19 cellular contexts compared by ENCODE assay signal in genomic region chr22:37932401-37932800, GRCh38. TPM values are rescaled to one million over a fixed set of nuclear protein-coding genes. Genes with fewer than 3 reads are reported as not detected.
A peak's percentile ranks its signal among the peaks of the same experiment; 100 is the strongest.
DNase-seq lines count a peak whose midpoint lies in the region; ATAC-seq and TF ChIP-seq lines count a peak whose summit lies in the region.
"Had no signal": no experiment of that assay in that cellular context is flagged by ENCODE, and none has a peak within 500 bp of the region (broad histone marks: within the 10 kb centered on the region; RNA-seq: fewer than 3 reads in every experiment).

No MANE protein-coding gene starts in this region.

- peak overlapping the region; percentile 56 for H3K14ac ChIP-seq in neuronal stem cell (ENCODE audit: low read length)

- H3K27me3 Mint-ChIP-seq in Caco-2 (ENCODE audit: insufficient read depth, unreplicated experiment) = no peaks in the 10 kb centered on the region
- no peaks in the 10 kb centered on the region for H3K27me3 Mint-ChIP-seq in activated CD4-positive, alpha-beta T cell treated with anti-CD3 and anti-CD28 coated beads, Interleukin-2, amount 10 ng/mL, durations not matched to agents 24 days and 14 days
- H3K27me3 Mint-ChIP-seq: CD4-positive, CD25-positive, alpha-beta regulatory T cell had no signal

- WGBS in body of pancreas, 2 donors = 75 to 81% methylated on average over 8 to 10 of the region's 10 CpGs
- no CpG with 5 or more reads among the region's 10 CpGs for WGBS in neuronal stem cell (ENCODE audit: extremely low coverage in 2 of 2, insufficient read length in 2 of 2, insufficient replicate concordance in 1 of 2), 2 donors
- WGBS in thyroid gland, 2 donors = 92 to 100% methylated on average over 7 to 9 of the region's 10 CpGs

- no peak overlapping the region for H3K23ac ChIP-seq in neuronal stem cell (ENCODE audit: low read depth, low read length, poor library complexity)

- TF ChIP-seq POLR2A in body of pancreas (IDR thresholded peaks at IDR 0.05) (no peak), thyroid gland (IDR thresholded peaks at IDR 0.05) (no peak)

- H3K36me3 Mint-ChIP-seq in Caco-2 (ENCODE audit: insufficient read depth, unreplicated experiment) = peaks cover 48% of the 10 kb centered on the region
- H3K36me3 Mint-ChIP-seq in activated CD4-positive, alpha-beta T cell treated with anti-CD3 and anti-CD28 coated beads, Interleukin-2, amount 10 ng/mL, durations not matched to agents 24 days and 14 days (ENCODE audit: low read depth) = peaks cover 13% of the 10 kb centered on the region

- H2BK120ac ChIP-seq in neuronal stem cell (ENCODE audit: low read depth, low read length) = no peak overlapping the region

- POLR2A ChIA-PET in Caco-2 (lab: Charles Lee) = no interaction called here

- peaks cover 1% of the 10 kb centered on the region for H3K79me1 ChIP-seq in neuronal stem cell (ENCODE audit: low read depth, low read length)

- no peak overlapping the region for H3K18ac ChIP-seq in neuronal stem cell (ENCODE audit: low read length)

- CTCF ChIA-PET in Caco-2 (lab: Charles Lee) = interaction anchor here (0.8 kb wide), 1 partner anchor 26 kb away, joined by 3 read pairs; the partner anchor contains the start of gene MICALL1

- H3K4me2 ChIP-seq in neuronal stem cell (ENCODE audit: insufficient read depth, low read length, poor library complexity, severe bottlenecking) = no peak overlapping the region
- H3K4me2 ChIP-seq: A549 had no signal

- H3K27me3 ChIP-seq in Caco-2 (replicated peaks; ENCODE audit: control insufficient read depth, insufficient read depth, low read length) (no peaks in the 10 kb centered on the region), body of pancreas (no peaks in the 10 kb centered on the region), neuronal stem cell (ENCODE audit: control insufficient read depth in 3 of 3, insufficient read depth in 3 of 3, low read depth in 1 of 3, low read length in 3 of 3) (no peaks in the 10 kb centered on the region), thyroid gland (no peaks in the 10 kb centered on the region)
- H3K27me3 ChIP-seq: MG63 had no signal

- DNase-seq in Caco-2 (no peak), body of pancreas (no peak), neuronal stem cell (ENCODE audit: low spot score) (no peak), thyroid gland (peak in 1 of 2 donors; percentile 10)
- DNase-seq in activated CD4-positive, alpha-beta T cell treated with anti-CD3 and anti-CD28 coated beads, Interleukin-2, amount 10 ng/mL, durations not matched to agents 24 days and 14 days = no peak
- no peak for DNase-seq in stimulated activated naive CD4-positive, alpha-beta T cell treated with Interleukin-2 at 50 U/mL for 16 hours (lab: John Stamatoyannopoulos, UW)
- DNase-seq: Calu3; CD4-positive, CD25-positive, alpha-beta regulatory T cell; KG1; MG63; NCI-H1092 treated with DMSO at 0.1 percent for 48 hours; NCI-H1694; NCI-H526 treated with DMSO at 0.1 percent for 48 hours; OCI-M1 had no signal

- no TSS peak for BruUV-seq in Caco-2 (replicated peaks; lab: Mats Ljungman, UMichigan)

- H3K36me3 ChIP-seq in Caco-2 (ENCODE audit: control insufficient read depth, insufficient read depth, low read length) (no peaks in the 10 kb centered on the region), body of pancreas (replicated peaks in 1 of 2; ENCODE audit: insufficient read depth in 1 of 2, low read depth in 2 of 2) (peaks cover 0 to 6% of the 10 kb centered on the region in 2 donors), neuronal stem cell (replicated peaks in 1 of 2; ENCODE audit: control insufficient read depth in 2 of 2, insufficient read depth in 2 of 2, low read length in 2 of 2) (peaks cover 19 to 58% of the 10 kb centered on the region in 2 donors), thyroid gland (peaks cover 18 to 19% of the 10 kb centered on the region in 2 donors)

- H2AFZ ChIP-seq in neuronal stem cell (ENCODE audit: low read length) = no peak overlapping the region
- H2AFZ ChIP-seq: GM23248 had no signal

- intact Hi-C loops in Caco-2 (cut with micrococcal nuclease; ENCODE audit: unreplicated experiment) = loop anchor here (5.0 kb wide), 1 partner anchor 35 kb away; no protein-coding TSS in a partner anchor
- intact Hi-C loops in body of pancreas (cut with DNase I) = no loop called here
- intact Hi-C loops in thyroid gland (cut with DNase I) = loop anchor here (10.0 kb wide), 1 partner anchor 118 kb away; no protein-coding TSS in a partner anchor
- intact Hi-C loops in activated CD4-positive, alpha-beta T cell treated with anti-CD3 and anti-CD28 coated beads, Interleukin-2, amount 10 ng/mL, durations not matched to agents 24 days and 14 days (cut with micrococcal nuclease) = loop anchor here (5.0 kb wide), 1 partner anchor 35 kb away; no protein-coding TSS in a partner anchor

- H3K9me3 Mint-ChIP-seq in Caco-2 (ENCODE audit: unreplicated experiment) = no peaks in the 10 kb centered on the region
- no peaks in the 10 kb centered on the region for H3K9me3 Mint-ChIP-seq in activated CD4-positive, alpha-beta T cell treated with anti-CD3 and anti-CD28 coated beads, Interleukin-2, amount 10 ng/mL, durations not matched to agents 24 days and 14 days

- peak overlapping the region; percentile 68 for H3K27ac Mint-ChIP-seq in Caco-2 (ENCODE audit: unreplicated experiment)
- no peak overlapping the region for H3K27ac Mint-ChIP-seq in activated CD4-positive, alpha-beta T cell treated with anti-CD3 and anti-CD28 coated beads, Interleukin-2, amount 10 ng/mL, durations not matched to agents 24 days and 14 days
- H3K27ac Mint-ChIP-seq: CD4-positive, CD25-positive, alpha-beta regulatory T cell had no signal

- no peak overlapping the region for H3K4ac ChIP-seq in neuronal stem cell (ENCODE audit: low read length)

- no peak overlapping the region for H2BK15ac ChIP-seq in neuronal stem cell (ENCODE audit: low read length)

- H2AK5ac ChIP-seq in neuronal stem cell (ENCODE audit: low read depth, low read length) = no peak overlapping the region

- TF ChIP-seq CTCF in Caco-2 (IDR thresholded peaks at IDR 0.05; ENCODE audit: insufficient read depth in 1 of 2, low read depth in 1 of 2, low read length in 1 of 2, severe bottlenecking in 1 of 2, unreplicated experiment in 1 of 2) (no peak), body of pancreas (IDR thresholded peaks at IDR 0.05) (no peak), thyroid gland (IDR thresholded peaks at IDR 0.05) (no peak)

- ATAC-seq in body of pancreas = no peak
- no peak for ATAC-seq in GM18870 (IDR thresholded peaks at IDR 0.05; ENCODE audit: unreplicated experiment)
- ATAC-seq: GM12878, HCT116 had no signal

- H3K9me3 ChIP-seq in Caco-2 (no peaks in the 10 kb centered on the region), body of pancreas (no peaks in the 10 kb centered on the region), neuronal stem cell (replicated peaks in 1 of 2; ENCODE audit: control insufficient read depth in 2 of 2, insufficient read depth in 1 of 2, low read depth in 1 of 2, low read length in 2 of 2) (no peaks in the 10 kb centered on the region), thyroid gland (no peaks in the 10 kb centered on the region)
- H3K9me3 ChIP-seq: A549, MG63 had no signal

- no peaks in the 10 kb centered on the region for H3K4me1 ChIP-seq in Caco-2
- H3K4me1 ChIP-seq in body of pancreas = peaks cover 60% of the 10 kb centered on the region
- H3K4me1 ChIP-seq in neuronal stem cell (ENCODE audit: control insufficient read depth in 2 of 2, insufficient read depth in 1 of 2, low read depth in 1 of 2, low read length in 2 of 2) = peaks cover 3 to 8% of the 10 kb centered on the region in 2 donors
- peaks cover 17 to 37% of the 10 kb centered on the region in 2 donors for H3K4me1 ChIP-seq in thyroid gland

- H3K4me3 Mint-ChIP-seq in Caco-2 (ENCODE audit: unreplicated experiment) = no peak overlapping the region
- H3K4me3 Mint-ChIP-seq in activated CD4-positive, alpha-beta T cell treated with anti-CD3 and anti-CD28 coated beads, Interleukin-2, amount 10 ng/mL, durations not matched to agents 24 days and 14 days = no peak overlapping the region
- H3K4me3 Mint-ChIP-seq: CD4-positive, CD25-positive, alpha-beta regulatory T cell had no signal

- H3K27ac ChIP-seq in body of pancreas = peak overlapping the region; percentile 10 to 87 (median 72)
- no peak overlapping the region for H3K27ac ChIP-seq in neuronal stem cell (replicated peaks; ENCODE audit: low read length)
- H3K27ac ChIP-seq in thyroid gland = peak overlapping the region in 2 of 3 donors; percentile 10 to 42

- H3K9ac ChIP-seq in neuronal stem cell (ENCODE audit: low read depth, low read length, poor library complexity) = no peak overlapping the region
- H3K9ac ChIP-seq: GM23248 had no signal

- H2BK5ac ChIP-seq in neuronal stem cell (ENCODE audit: low read length) = no peak overlapping the region

- peaks cover 8% of the 10 kb centered on the region for H3K4me1 Mint-ChIP-seq in Caco-2 (ENCODE audit: low read depth, unreplicated experiment)
- peaks cover 9% of the 10 kb centered on the region for H3K4me1 Mint-ChIP-seq in activated CD4-positive, alpha-beta T cell treated with anti-CD3 and anti-CD28 coated beads, Interleukin-2, amount 10 ng/mL, durations not matched to agents 24 days and 14 days

- no peak overlapping the region for H4K91ac ChIP-seq in neuronal stem cell (ENCODE audit: low read depth, low read length, poor library complexity)

- H4K8ac ChIP-seq in neuronal stem cell (ENCODE audit: low read depth, low read length) = no peak overlapping the region

- H3K4me3 ChIP-seq in Caco-2 (ENCODE audit: low read depth, low read length) (no peak overlapping the region), body of pancreas (no peak overlapping the region), neuronal stem cell (ENCODE audit: low read length in 2 of 2) (no peak overlapping the region), thyroid gland (replicated peaks in 1 of 3) (no peak overlapping the region)
- H3K4me3 ChIP-seq: A549, GM12878, GM23248, MG63 had no signal

- H2BK12ac ChIP-seq in neuronal stem cell (ENCODE audit: low read length) = no peak overlapping the region

RNA-seq across cellular contexts. Expression of gene C22orf23, which starts 21.0 kb away (rescaled TPM):
- total RNA-seq in Caco-2 (2022) = not detected in 2 replicates
- total RNA-seq in body of pancreas = not detected
- 1.3 TPM for polyA plus RNA-seq in neuronal stem cell (2013, experiment 1 of 2)
- polyA plus RNA-seq in neuronal stem cell (2013, experiment 2 of 2) = 1.1 TPM
- total RNA-seq in thyroid gland = 1 to 10 TPM in 1 of 4 donors, under 1 TPM in 3; 0.59 to 1.7 (median 0.73) TPM
- total RNA-seq in activated CD4-positive, alpha-beta T cell treated with anti-CD3 and anti-CD28 coated beads, Interleukin-2, amount 10 ng/mL, durations not matched to agents 24 days and 14 days = 0.37 TPM in 1 of 2 replicates, not detected in the other
- total RNA-seq: CD4-positive, CD25-positive, alpha-beta regulatory T cell had no signal
- polyA plus RNA-seq: CD4-positive, CD25-positive, alpha-beta regulatory T cell had no signal

RNA-seq across cellular contexts. Expression of gene POLR2F, which starts 21.1 kb away (rescaled TPM):
- total RNA-seq in Caco-2 (2022) (116 and 122 TPM in 2 replicates), body of pancreas (100 to 1,000 TPM in 1 of 2 donors, 10 to 100 TPM in 1; 43.8 to 119 TPM), thyroid gland (10 to 100 TPM; 19.7 to 88.9 (median 55.2) TPM)
- polyA plus RNA-seq in neuronal stem cell (2013, experiment 1 of 2) = 108 TPM
- polyA plus RNA-seq in neuronal stem cell (2013, experiment 2 of 2) = 103 TPM
- total RNA-seq in activated CD4-positive, alpha-beta T cell treated with anti-CD3 and anti-CD28 coated beads, Interleukin-2, amount 10 ng/mL, durations not matched to agents 24 days and 14 days = 113 TPM in 2 replicates

RNA-seq across cellular contexts. Expression of gene MICALL1, which starts 26.3 kb away (rescaled TPM):
- total RNA-seq in Caco-2 (2022) (43.5 and 46.7 TPM in 2 replicates), body of pancreas (10 to 100 TPM; 19.2 to 34.9 TPM), thyroid gland (10 to 100 TPM; 22.2 to 48.3 (median 30.8) TPM)
- 12.2 TPM for polyA plus RNA-seq in neuronal stem cell (2013, experiment 1 of 2)
- polyA plus RNA-seq in neuronal stem cell (2013, experiment 2 of 2) = 12.4 TPM
- 27.3 and 27.7 TPM in 2 replicates for total RNA-seq in activated CD4-positive, alpha-beta T cell treated with anti-CD3 and anti-CD28 coated beads, Interleukin-2, amount 10 ng/mL, durations not matched to agents 24 days and 14 days

RNA-seq across cellular contexts. Expression of gene SOX10, which starts 52.0 kb away (rescaled TPM):
- not detected in 2 replicates for total RNA-seq in Caco-2 (2022)
- total RNA-seq in body of pancreas = under 1 TPM in 1 of 2 donors, not detected in 1; 0.66 TPM
- polyA plus RNA-seq in neuronal stem cell (2013, experiment 1 of 2) = 1.5 TPM
- polyA plus RNA-seq in neuronal stem cell (2013, experiment 2 of 2) = 1.4 TPM
- total RNA-seq in thyroid gland = under 1 TPM in 1 of 4 donors, not detected in 3; 0.34 TPM
- total RNA-seq in activated CD4-positive, alpha-beta T cell treated with anti-CD3 and anti-CD28 coated beads, Interleukin-2, amount 10 ng/mL, durations not matched to agents 24 days and 14 days = not detected in 2 replicates
- total RNA-seq: Calu3; CD4-positive, CD25-positive, alpha-beta regulatory T cell; GM12878; GM23248 had no signal
- polyA plus RNA-seq: A549; CD4-positive, CD25-positive, alpha-beta regulatory T cell; GM23248 had no signal
